Comparison of ENCODE assay signal across 23 cellular contexts in genomic region chr2:120885311-120885710, GRCh38.
DNase-seq lines count a peak whose midpoint lies in the region; ATAC-seq, FAIRE-seq and TF ChIP-seq lines count a peak whose summit lies in the region.
"Had no signal": no experiment of that assay in that cellular context is flagged by ENCODE, and none has a peak within 500 bp of the region (broad histone marks: within the 10 kb centered on the region; RNA-seq: fewer than 3 reads in every experiment).

No MANE protein-coding gene starts in this region.

- H3K27ac ChIP-seq in HepG2 (ENCODE audit: extremely low read length, insufficient read depth, low read length): no peak overlapping the region
- H3K27ac ChIP-seq in skeletal muscle tissue (ENCODE audit: low read depth, low read length): peak overlapping the region; percentile 61
- H3K27ac ChIP-seq: cardiac muscle cell, esophagus squamous epithelium, prostate gland had no signal

- H3K9ac ChIP-seq in HepG2 (ENCODE audit: insufficient read depth, low read depth, low read length): no peak overlapping the region
- peak overlapping the region in 2 of 3 donors; percentile 34 to 72 for H3K9ac ChIP-seq in skeletal muscle tissue (ENCODE audit: low read depth in 1 of 3, low read length in 3 of 3)

- H3K9me3 ChIP-seq in HepG2 (ENCODE audit: low read length) (no peaks in the 10 kb centered on the region), skeletal muscle tissue (ENCODE audit: control insufficient read depth in 3 of 3, low read length in 3 of 3) (no peaks in the 10 kb centered on the region)
- H3K9me3 ChIP-seq: esophagus squamous epithelium, prostate gland had no signal

- H3K27ac Mint-ChIP-seq in stimulated activated effector memory CD8-positive, alpha-beta T cell treated with anti-CD3 and anti-CD28 coated beads, Interleukin-12 subunit alpha, Interleukin-12 subunit beta, amount 100 ng/mL, for 72 hours: no peak overlapping the region
- H3K27ac Mint-ChIP-seq: activated CD8-positive, alpha-beta T cell treated with anti-CD3 and anti-CD28 coated beads for 36 hours; activated naive CD8-positive, alpha-beta T cell treated with anti-CD3 and anti-CD28 coated beads, Interleukin-2, amount 10 ng/mL, durations not matched to agents 7 days and 5 days; T-helper 17 cell had no signal

- H3K4me3 Mint-ChIP-seq in stimulated activated effector memory CD8-positive, alpha-beta T cell treated with anti-CD3 and anti-CD28 coated beads, Interleukin-12 subunit alpha, Interleukin-12 subunit beta, amount 100 ng/mL, for 72 hours: no peak overlapping the region
- H3K4me3 Mint-ChIP-seq: activated CD8-positive, alpha-beta T cell treated with anti-CD3 and anti-CD28 coated beads for 36 hours; activated naive CD8-positive, alpha-beta T cell treated with anti-CD3 and anti-CD28 coated beads, Interleukin-2, amount 10 ng/mL, durations not matched to agents 7 days and 5 days; T-helper 17 cell had no signal

- no peak for FAIRE-seq in HepG2 (lab: Jason Lieb, UNC)
- FAIRE-seq: D721Med, G401.6, GM12891 had no signal

- H2AFZ ChIP-seq in HepG2 (ENCODE audit: low read length): no peak overlapping the region

- CTCF ChIA-PET in HepG2 (lab: Yijun Ruan, JAX; ENCODE audit: low intra/inter-chr PET ratio, low total read pairs): no interaction called here

- TF ChIP-seq CTCF in HepG2 (CRISPR knock-in tag; IDR thresholded peaks at IDR 0.05): no peak

- H4K20me1 ChIP-seq in HepG2 (ENCODE audit: insufficient read depth, low read length): no peaks in the 10 kb centered on the region

- peak; percentile 26; the same call in 2 of the 3 replicates for ATAC-seq in SK-N-SH treated with all-trans-retinoic acid at 6 μM for 48 hours
- peak; percentile 64 for ATAC-seq in HepG2
- no peak for ATAC-seq in GM19328 (IDR thresholded peaks at IDR 0.05; ENCODE audit: unreplicated experiment)
- ATAC-seq in stimulated activated effector memory CD8-positive, alpha-beta T cell treated with anti-CD3 and anti-CD28 coated beads, Interleukin-12 subunit alpha, Interleukin-12 subunit beta, amount 100 ng/mL, for 72 hours: no peak
- ATAC-seq: activated CD8-positive, alpha-beta T cell treated with anti-CD3 and anti-CD28 coated beads for 36 hours; T-helper 17 cell had no signal

- H3K4me1 Mint-ChIP-seq in stimulated activated effector memory CD8-positive, alpha-beta T cell treated with anti-CD3 and anti-CD28 coated beads, Interleukin-12 subunit alpha, Interleukin-12 subunit beta, amount 100 ng/mL, for 72 hours: no peaks in the 10 kb centered on the region
- H3K4me1 Mint-ChIP-seq: activated naive CD8-positive, alpha-beta T cell treated with anti-CD3 and anti-CD28 coated beads, Interleukin-2, amount 10 ng/mL, durations not matched to agents 7 days and 5 days; T-helper 17 cell had no signal

- TF ChIP-seq RAD21 in HepG2 (CRISPR knock-in tag; IDR thresholded peaks at IDR 0.05): no peak

- H3K36me3 ChIP-seq in HepG2 (replicated peaks in 1 of 2; ENCODE audit: control insufficient read depth in 1 of 2, insufficient read depth in 2 of 2, low read length in 2 of 2) (no peaks in the 10 kb centered on the region), skeletal muscle tissue (ENCODE audit: control insufficient read depth in 3 of 3, insufficient read depth in 3 of 3, low read length in 3 of 3) (no peaks in the 10 kb centered on the region)
- H3K36me3 ChIP-seq: cardiac muscle cell, esophagus squamous epithelium, prostate gland had no signal

- H3K9me3 Mint-ChIP-seq in stimulated activated effector memory CD8-positive, alpha-beta T cell treated with anti-CD3 and anti-CD28 coated beads, Interleukin-12 subunit alpha, Interleukin-12 subunit beta, amount 100 ng/mL, for 72 hours: no peaks in the 10 kb centered on the region
- H3K9me3 Mint-ChIP-seq: activated CD8-positive, alpha-beta T cell treated with anti-CD3 and anti-CD28 coated beads for 36 hours; activated naive CD8-positive, alpha-beta T cell treated with anti-CD3 and anti-CD28 coated beads, Interleukin-2, amount 10 ng/mL, durations not matched to agents 7 days and 5 days had no signal

- DNase-seq in NCI-H345 (lab: John Stamatoyannopoulos, UW) (peak; percentile 6), NCI-H345 treated with DMSO at 0.1 percent for 48 hours (lab: John Stamatoyannopoulos, UW; ENCODE audit: unreplicated experiment) (no peak), HepG2 (ENCODE audit: low spot score) (no peak), NCI-H748 treated with DMSO at 0.1 percent for 48 hours (lab: John Stamatoyannopoulos, UW) (no peak)
- no peak for DNase-seq in stimulated activated effector memory CD8-positive, alpha-beta T cell treated with anti-CD3 and anti-CD28 coated beads, Interleukin-12 subunit alpha, Interleukin-12 subunit beta, amount 100 ng/mL, for 72 hours (ENCODE audit: low spot score in 2 of 2)
- DNase-seq: 8988T; activated CD8-positive, alpha-beta T cell treated with anti-CD3 and anti-CD28 coated beads for 36 hours; activated naive CD8-positive, alpha-beta T cell treated with anti-CD3 and anti-CD28 coated beads, Interleukin-2, amount 10 ng/mL, durations not matched to agents 7 days and 5 days; C1 segment of cervical spinal cord; esophagus squamous epithelium; NCI-H1694; SIG-M5; stimulated activated CD4-positive, alpha-beta T cell treated with anti-CD3 and anti-CD28 coated beads, Interleukin-12 subunit alpha, Interleukin-12 subunit beta, amount 100 ng/mL, for 4 hours; T-helper 17 cell had no signal

- H3K4me3 ChIP-seq in HepG2 (replicated peaks in 1 of 3; ENCODE audit: insufficient read depth in 1 of 3, low read depth in 2 of 3, low read length in 3 of 3) (no peak overlapping the region), skeletal muscle tissue (ENCODE audit: low read length in 3 of 3) (no peak overlapping the region)
- H3K4me3 ChIP-seq: cardiac muscle cell, esophagus squamous epithelium, lung, prostate gland had no signal

- TF ChIP-seq EP300 in HepG2 (IDR thresholded peaks at IDR 0.05; ENCODE audit: low read depth in 2 of 2, low read length in 2 of 2) (no peak), HepG2 (CRISPR knock-in tag; IDR thresholded peaks at IDR 0.05; ENCODE audit: borderline replicate concordance) (no peak)

- H3K79me2 ChIP-seq in HepG2 (ENCODE audit: insufficient read depth, low read length): no peaks in the 10 kb centered on the region

- POLR2A ChIA-PET in HepG2 (lab: Yijun Ruan, JAX): no interaction called here

- H3K27me3 ChIP-seq in HepG2 (ENCODE audit: control insufficient read depth in 1 of 2, insufficient read depth in 2 of 2, low read length in 2 of 2): peaks cover 20 to 87% of the 10 kb centered on the region in 2 experiments
- no peaks in the 10 kb centered on the region for H3K27me3 ChIP-seq in skeletal muscle tissue (ENCODE audit: control insufficient read depth in 3 of 3, insufficient read depth in 3 of 3, low read length in 3 of 3)
- H3K27me3 ChIP-seq: cardiac muscle cell had no signal

- WGBS in HepG2 (ENCODE audit: low lambda C conversion rate): 27% methylated on average over 10 of the region's 11 CpGs

- intact Hi-C loops in HepG2 (cut with micrococcal nuclease; ENCODE audit: unreplicated experiment): no loop called here

- no peak overlapping the region for H3K4me2 ChIP-seq in HepG2 (ENCODE audit: low read depth, low read length)

- TF ChIP-seq POLR2A in HepG2 (IDR thresholded peaks at IDR 0.05; ENCODE audit: insufficient read depth in 1 of 2, low read depth in 2 of 2, low read length in 2 of 2): no peak

- in situ Hi-C loops in HepG2 (cut with HindIII; ENCODE audit: extremely low pct_ligation_motif_present, low pct_unique_long_range_greater_than_20kb): no loop called here

- no TSS peak for BruUV-seq in HepG2 (replicated peaks; lab: Mats Ljungman, UMichigan)

- H3K4me1 ChIP-seq in HepG2 (ENCODE audit: insufficient read depth, low read length): peaks cover 14% of the 10 kb centered on the region
- H3K4me1 ChIP-seq in skeletal muscle tissue (ENCODE audit: control insufficient read depth in 3 of 3, insufficient read depth in 3 of 3, low read length in 3 of 3): peaks cover 47 to 70% (median 55%) of the 10 kb centered on the region in 3 donors

- H3K36me3 Mint-ChIP-seq in stimulated activated effector memory CD8-positive, alpha-beta T cell treated with anti-CD3 and anti-CD28 coated beads, Interleukin-12 subunit alpha, Interleukin-12 subunit beta, amount 100 ng/mL, for 72 hours: no peaks in the 10 kb centered on the region
- H3K36me3 Mint-ChIP-seq: activated naive CD8-positive, alpha-beta T cell treated with anti-CD3 and anti-CD28 coated beads, Interleukin-2, amount 10 ng/mL, durations not matched to agents 7 days and 5 days had no signal

TF ChIP-seq in SK-N-SH treated with all-trans-retinoic acid at 6 μM for 48 hours, 23 proteins besides CTCF, POLR2A, EP300 and RAD21 (continues in another document):
- TF ChIP-seq OSR1 (CRISPR knock-in tag; IDR thresholded peaks at IDR 0.05): no peak

TF ChIP-seq in HepG2, 621 proteins besides CTCF, POLR2A, EP300 and RAD21:
- TF ChIP-seq HHEX (CRISPR knock-in tag; IDR thresholded peaks at IDR 0.05) (no peak), NBN (conservative IDR thresholded peaks at IDR 0.05) (no peak), SUZ12 (IDR thresholded peaks at IDR 0.05; ENCODE audit: low read depth, low read length) (no peak), MYPOP (CRISPR knock-in tag; IDR thresholded peaks at IDR 0.05) (no peak), ZNF737 (CRISPR knock-in tag; IDR thresholded peaks at IDR 0.05; ENCODE audit: borderline replicate concordance) (no peak), MAFK (conservative IDR thresholded peaks at IDR 0.05 in 1 of 2, IDR thresholded peaks at IDR 0.05 in 1 of 2; ENCODE audit: low read length in 2 of 2) (peak; percentile 87), MAFF (IDR thresholded peaks at IDR 0.05; ENCODE audit: low read depth, low read length) (peak; percentile 66)
- TF ChIP-seq, protein P1, sequence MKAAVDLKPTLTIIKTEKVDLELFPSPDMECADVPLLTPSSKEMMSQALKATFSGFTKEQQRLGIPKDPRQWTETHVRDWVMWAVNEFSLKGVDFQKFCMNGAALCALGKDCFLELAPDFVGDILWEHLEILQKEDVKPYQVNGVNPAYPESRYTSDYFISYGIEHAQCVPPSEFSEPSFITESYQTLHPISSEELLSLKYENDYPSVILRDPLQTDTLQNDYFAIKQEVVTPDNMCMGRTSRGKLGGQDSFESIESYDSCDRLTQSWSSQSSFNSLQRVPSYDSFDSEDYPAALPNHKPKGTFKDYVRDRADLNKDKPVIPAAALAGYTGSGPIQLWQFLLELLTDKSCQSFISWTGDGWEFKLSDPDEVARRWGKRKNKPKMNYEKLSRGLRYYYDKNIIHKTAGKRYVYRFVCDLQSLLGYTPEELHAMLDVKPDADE (CRISPR knock-in tag; IDR thresholded peaks at IDR 0.05): no peak
TF ChIP-seq in HepG2: peak in this region for 2.

Comparison
In these comparisons a context has a peak if more than half of its experiments do, and no peak if none do; other contexts are left out.
1. ATAC-seq: peak in SK-N-SH treated with all-trans-retinoic acid at 6 μM for 48 hours (single experiment) and HepG2 (single experiment); none in GM19328 (single experiment) and stimulated activated effector memory CD8-positive, alpha-beta T cell treated with anti-CD3 and anti-CD28 coated beads, Interleukin-12 subunit alpha, Interleukin-12 subunit beta, amount 100 ng/mL, for 72 hours (single experiment).